In genomic region chr5:172733179-172733973, GRCh38 we compare ENCODE assay signal across 9 cellular contexts. TPM values are rescaled to one million over a fixed set of nuclear protein-coding genes. Genes with fewer than 3 reads are reported as not detected.
DNase-seq lines count a peak whose midpoint lies in the region; ATAC-seq lines count a peak whose summit lies in the region.
"Had no signal": no experiment of that assay in that cellular context is flagged by ENCODE, and none has a peak within 500 bp of the region (broad histone marks: within the 10 kb centered on the region; RNA-seq: fewer than 3 reads in every experiment).

No MANE protein-coding gene starts in this region.

- in situ Hi-C loops in Caki2 (cut with HindIII; ENCODE audit: low pct_unique_long_range_greater_than_20kb, low sequenced_read_pairs): no loop called here

- peaks cover 29% of the 10 kb centered on the region for H3K4me1 ChIP-seq in rectal smooth muscle tissue (ENCODE audit: control insufficient read depth, insufficient read depth, low read length)

- H3K27ac ChIP-seq in rectal smooth muscle tissue (ENCODE audit: low read depth, low read length): peak overlapping the region; percentile 99
- H3K27ac ChIP-seq: KMS-11 had no signal

- H3K27me3 ChIP-seq in rectal smooth muscle tissue (ENCODE audit: control insufficient read depth, insufficient read depth, low read length): no peaks in the 10 kb centered on the region

- H3K9me3 Mint-ChIP-seq in activated T-helper 17 cell treated with anti-CD3 and anti-CD28 coated beads, Interleukin-2, amount 50 U/mL, for 72 hours: no peaks in the 10 kb centered on the region

- intact Hi-C loops in Right ventricle myocardium superior (cut with DNase I): no loop called here

- ATAC-seq in activated T-helper 17 cell treated with anti-CD3 and anti-CD28 coated beads, Interleukin-2, amount 50 U/mL, for 72 hours (replicated peaks): no peak
- ATAC-seq in Right ventricle myocardium superior (ENCODE audit: poor library complexity) (peak; percentile 91), HG02938 (IDR thresholded peaks at IDR 0.05; ENCODE audit: unreplicated experiment) (no peak), GM18907 (IDR thresholded peaks at IDR 0.05; ENCODE audit: unreplicated experiment) (no peak)

- no peaks in the 10 kb centered on the region for H3K36me3 ChIP-seq in rectal smooth muscle tissue (ENCODE audit: control insufficient read depth, insufficient read depth, low read length)

- H3K27me3 Mint-ChIP-seq in activated T-helper 17 cell treated with anti-CD3 and anti-CD28 coated beads, Interleukin-2, amount 50 U/mL, for 72 hours: no peaks in the 10 kb centered on the region

- peak overlapping the region; percentile 41 for H3K4me3 ChIP-seq in rectal smooth muscle tissue (ENCODE audit: low read length)

- peak; percentile 57 for DNase-seq in Caki2 (ENCODE audit: low read depth)
- peak; percentile 91 for DNase-seq in Right ventricle myocardium superior
- DNase-seq in stimulated activated CD4-positive, alpha-beta T cell treated with anti-CD3 and anti-CD28 coated beads, Interleukin-2, amount 100 ng/mL, for 48 hours: no peak
- DNase-seq in NCI-H774 (lab: John Stamatoyannopoulos, UW): no peak

- no peaks in the 10 kb centered on the region for H3K36me3 Mint-ChIP-seq in activated T-helper 17 cell treated with anti-CD3 and anti-CD28 coated beads, Interleukin-2, amount 50 U/mL, for 72 hours (ENCODE audit: low read depth)

- peak overlapping the region; percentile 49 for H3K9ac ChIP-seq in rectal smooth muscle tissue (ENCODE audit: low read length)
- H3K9ac ChIP-seq: KMS-11 had no signal

- no peaks in the 10 kb centered on the region for H3K4me1 Mint-ChIP-seq in activated T-helper 17 cell treated with anti-CD3 and anti-CD28 coated beads, Interleukin-2, amount 50 U/mL, for 72 hours

- H3K4me3 Mint-ChIP-seq in activated T-helper 17 cell treated with anti-CD3 and anti-CD28 coated beads, Interleukin-2, amount 50 U/mL, for 72 hours: no peak overlapping the region

- H3K27ac Mint-ChIP-seq in activated T-helper 17 cell treated with anti-CD3 and anti-CD28 coated beads, Interleukin-2, amount 50 U/mL, for 72 hours: peak overlapping the region; percentile 14

RNA-seq across cellular contexts. Expression of gene DUSP1, which starts 37.6 kb away (rescaled TPM):
- total RNA-seq in Caki2 (2014; rRNA removed; shearing (Covaris generic); ENCODE audit: low replicate concordance): 143 and 159 TPM in 2 replicates
- total RNA-seq in activated T-helper 17 cell treated with anti-CD3 and anti-CD28 coated beads, Interleukin-2, amount 50 U/mL, for 72 hours: 10 to 100 TPM; 18.3 to 24.6 TPM
- total RNA-seq in Right ventricle myocardium superior: 122 TPM

Comparison
In these comparisons a context has a peak if more than half of its experiments do, and no peak if none do; other contexts are left out.
1. DNase-seq: peak in Caki2 (single experiment) and Right ventricle myocardium superior (single experiment); none in stimulated activated CD4-positive, alpha-beta T cell treated with anti-CD3 and anti-CD28 coated beads, Interleukin-2, amount 100 ng/mL, for 48 hours (0 of 2) and NCI-H774 (single experiment).